ENCODE assay signal across 8 cellular contexts in genomic region chr2:42117923-42118758, GRCh38. TPM values are rescaled to one million over a fixed set of nuclear protein-coding genes. Genes with fewer than 3 reads are reported as not detected.
DNase-seq lines count a peak whose midpoint lies in the region; ATAC-seq and TF ChIP-seq lines count a peak whose summit lies in the region.

No MANE protein-coding gene starts in this region.

- intact Hi-C loops in lower leg skin (cut with DNase I; ENCODE audit: low total_unique reads): no loop called here

- ATAC-seq in GM21786 (IDR thresholded peaks at IDR 0.05; ENCODE audit: unreplicated experiment) (peak; percentile 88), memory B cell (ENCODE audit: low read depth) (peak; percentile 99)

- peaks cover 2% of the 10 kb centered on the region for H3K9me3 Mint-ChIP-seq in memory B cell

- WGBS in lower leg skin, 2 donors: 30 to 48% methylated on average over 1 of the region's 1 CpG

- peak overlapping the region; percentile 87 for H3K27ac Mint-ChIP-seq in memory B cell

- H3K4me3 Mint-ChIP-seq in memory B cell: peak overlapping the region; percentile 28

- DNase-seq in GM12865 (ENCODE audit: low read depth) (peak; percentile 38), KG1 (lab: John Stamatoyannopoulos, UW) (peak; percentile 47), astrocyte of the hippocampus (ENCODE audit: low read depth, low spot score) (peak; percentile 85), memory B cell (ENCODE audit: low spot score in 2 of 2) (peak in 1 of 2 donors; percentile 53), GM19238 (ENCODE audit: insufficient read length, low spot score) (no peak), lower leg skin (ENCODE audit: low spot score in 2 of 2) (no peak)
- DNase-seq in activated effector memory CD4-positive, alpha-beta T cell treated with Interleukin-2 at 50 U/mL for 16 hours: no peak

- H3K4me3 ChIP-seq in GM12865 (ENCODE audit: low read depth, low read length) (no peak overlapping the region), lower leg skin (ENCODE audit: low read depth, poor library complexity, severe bottlenecking) (no peak overlapping the region)

- no peak for TF ChIP-seq POLR2A in lower leg skin (IDR thresholded peaks at IDR 0.05)

- peaks cover 39% of the 10 kb centered on the region for H3K4me1 Mint-ChIP-seq in memory B cell

- peaks cover 5% of the 10 kb centered on the region for H3K36me3 Mint-ChIP-seq in memory B cell

- H3K27me3 Mint-ChIP-seq in memory B cell: no peaks in the 10 kb centered on the region

- TF ChIP-seq CTCF in GM12865 (IDR thresholded peaks at IDR 0.05; ENCODE audit: insufficient read depth, low read depth, low read length, missing control alignments) (no peak), lower leg skin (IDR thresholded peaks at IDR 0.05) (no peak)

RNA-seq across cellular contexts. Expression of gene EML4, which starts 51.0 kb away (rescaled TPM):
- total RNA-seq in lower leg skin: 10 to 100 TPM; 29.5 to 37.4 (median 33.6) TPM

Comparison
In these comparisons a context has a peak if more than half of its experiments do, and no peak if none do; other contexts are left out.
1. DNase-seq: peak in GM12865 (single experiment), KG1 (single experiment) and astrocyte of the hippocampus (single experiment); none in GM19238 (single experiment), activated effector memory CD4-positive, alpha-beta T cell treated with Interleukin-2 at 50 U/mL for 16 hours (single experiment) and lower leg skin (0 of 2).